In the genomic region with DNA sequence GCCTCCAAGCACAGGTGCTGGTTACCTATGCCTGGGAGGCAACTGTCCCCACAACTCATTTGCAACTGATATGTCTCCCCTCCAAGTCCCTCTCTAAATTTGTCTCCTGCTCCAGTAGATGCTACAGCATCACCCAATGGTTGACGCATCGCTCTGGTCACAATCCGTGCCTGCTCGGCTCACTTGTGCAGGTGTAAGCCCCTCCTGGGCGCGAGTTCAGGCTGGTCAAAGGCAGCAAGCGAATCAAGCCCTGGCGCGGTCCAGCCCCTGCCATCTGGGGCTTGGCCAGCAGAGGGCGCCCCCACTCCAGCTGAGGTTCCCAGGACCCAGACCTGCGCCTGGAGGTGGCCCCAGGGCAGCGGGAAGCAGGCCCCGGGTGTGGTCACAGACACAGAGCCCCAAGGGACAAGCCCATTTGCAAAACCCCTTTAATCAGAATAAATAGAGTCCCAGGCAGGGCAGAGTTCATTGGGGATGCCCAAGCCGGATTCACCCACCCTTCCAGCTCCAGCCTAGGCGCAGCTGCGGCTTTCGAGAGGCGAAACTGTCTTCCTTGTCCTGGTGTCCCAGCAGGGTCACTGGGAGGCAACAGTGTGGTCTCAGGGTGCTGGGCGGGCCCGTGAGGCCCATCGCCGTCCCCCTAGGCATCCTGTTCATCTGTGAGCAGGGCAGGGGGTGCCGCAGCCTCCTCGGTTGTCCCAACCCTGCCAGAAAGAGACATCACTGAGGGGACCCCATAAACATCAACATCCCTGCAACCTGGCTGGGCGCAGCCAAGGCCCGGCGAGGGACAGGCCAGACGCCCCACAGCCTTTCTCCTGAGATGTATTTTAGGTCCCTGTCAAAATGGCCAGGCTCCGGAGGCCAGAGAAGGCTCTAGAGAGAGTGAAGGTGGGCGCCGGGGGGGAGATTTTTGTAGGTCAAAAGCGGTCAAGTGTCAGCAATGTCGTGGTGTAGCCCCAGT, we compare ENCODE assay signal across 8 cellular contexts. TPM values are rescaled to one million over a fixed set of nuclear protein-coding genes. Genes with fewer than 3 reads are reported as not detected.
DNase-seq lines count a peak whose midpoint lies in the region; ATAC-seq, FAIRE-seq and TF ChIP-seq lines count a peak whose summit lies in the region.

No MANE protein-coding gene starts in this region.

- POLR2A ChIA-PET in MCF 10A (lab: Yijun Ruan, JAX): interaction anchor here (1.6 kb wide), 1 partner anchor 64 kb away, joined by 5 read pairs; no protein-coding TSS in a partner anchor

- H3K27me3 Mint-ChIP-seq in MCF 10A (ENCODE audit: insufficient read depth, unreplicated experiment): peaks cover 11% of the 10 kb centered on the region

- H3K27ac Mint-ChIP-seq in MCF 10A (ENCODE audit: low read depth, unreplicated experiment): no peak overlapping the region

- H3K9me1 ChIP-seq in keratinocyte (ENCODE audit: control insufficient read depth, extremely low read depth, insufficient read depth, low read length): no peaks in the 10 kb centered on the region

- CTCF ChIA-PET in MCF 10A (lab: Yijun Ruan, JAX): interaction anchor here (0.6 to 2.5 kb wide), 14 partner anchors 10 to 515 kb away, joined by 3 to 20 read pairs (median 4); a partner anchor contains a TSS

- peaks cover 0 to 15% of the 10 kb centered on the region in 2 experiments for H3K36me3 ChIP-seq in keratinocyte (ENCODE audit: control insufficient read depth in 2 of 2, extremely low read depth in 1 of 2, insufficient read depth in 2 of 2, low read length in 2 of 2)

- no TSS peak for BruUV-seq in MCF 10A (replicated peaks; lab: Mats Ljungman, UMichigan)

- H3K79me2 ChIP-seq in keratinocyte (ENCODE audit: control insufficient read depth, insufficient read depth, low read length): no peaks in the 10 kb centered on the region

- peak overlapping the region; percentile 87 for H3K27ac ChIP-seq in VCaP
- no peak overlapping the region for H3K27ac ChIP-seq in keratinocyte (ENCODE audit: control insufficient read depth, insufficient read depth, low read length)

- no peak overlapping the region for H3K9ac ChIP-seq in keratinocyte (ENCODE audit: control insufficient read depth, extremely low read depth, insufficient read depth, low read length)

- no peak for FAIRE-seq in keratinocyte (lab: Jason Lieb, UNC)

- no peak overlapping the region for H2AFZ ChIP-seq in keratinocyte (ENCODE audit: control insufficient read depth, low read length)

- TF ChIP-seq CTCF in GM13977 (IDR thresholded peaks at IDR 0.05; ENCODE audit: extremely low read depth, insufficient read depth, missing control alignments) (peak; percentile 97), VCaP (conservative IDR thresholded peaks at IDR 0.05) (peak; percentile 99), MCF 10A (IDR thresholded peaks at IDR 0.05; ENCODE audit: unreplicated experiment) (peak; percentile 99), keratinocyte (optimal IDR thresholded peaks at IDR 0.05 in 1 of 3, IDR thresholded peaks at IDR 0.05 in 1 of 3, conservative IDR thresholded peaks at IDR 0.05 in 1 of 3; ENCODE audit: extremely low read depth in 1 of 3, insufficient read depth in 2 of 3, low read length in 3 of 3) (peak; percentile 92 to 98 (median 97))

- peaks cover 5% of the 10 kb centered on the region for H3K4me1 Mint-ChIP-seq in MCF 10A (ENCODE audit: insufficient read depth, unreplicated experiment)

- no peak overlapping the region for H3K4me3 ChIP-seq in keratinocyte (ENCODE audit: control insufficient read depth in 2 of 3, extremely low read depth in 1 of 3, insufficient read depth in 2 of 3, low read depth in 1 of 3, low read length in 3 of 3)

- no peak overlapping the region for H3K4me3 Mint-ChIP-seq in MCF 10A (ENCODE audit: unreplicated experiment)

- intact Hi-C loops in MCF 10A (cut with micrococcal nuclease): loop anchor here (1.0 kb wide), 2 partner anchors 64 to 139 kb away; no protein-coding TSS in a partner anchor

- in situ Hi-C loops in GM13977 (cut with MboI; ENCODE audit: low pct_unique_long_range_greater_than_20kb, low sequenced_read_pairs, unreplicated experiment): no loop called here

- no peaks in the 10 kb centered on the region for H3K9me3 Mint-ChIP-seq in MCF 10A (ENCODE audit: unreplicated experiment)

- H3K36me3 Mint-ChIP-seq in MCF 10A (ENCODE audit: insufficient read depth, unreplicated experiment): no peaks in the 10 kb centered on the region

- ATAC-seq in HG02588 (IDR thresholded peaks at IDR 0.05; ENCODE audit: unreplicated experiment): no peak

- no peaks in the 10 kb centered on the region for H3K9me3 ChIP-seq in keratinocyte (ENCODE audit: control insufficient read depth, low read depth, low read length)

- H3K4me2 ChIP-seq in keratinocyte (ENCODE audit: control insufficient read depth, extremely low read depth, insufficient read depth, low read depth, low read length): no peak overlapping the region

- H3K4me1 ChIP-seq in keratinocyte (ENCODE audit: control insufficient read depth, extremely low read depth, insufficient read depth, low read length): no peaks in the 10 kb centered on the region

- H3K27me3 ChIP-seq in keratinocyte (ENCODE audit: control insufficient read depth, extremely low read depth, insufficient read depth, low read length): peaks cover 2% of the 10 kb centered on the region

- dilution Hi-C loops in keratinocyte (cut with MboI; ENCODE audit: extremely low pct_ligation_motif_present, low sequenced_read_pairs): no loop called here

- DNase-seq in AG08396 (ENCODE audit: low spot score) (peak; percentile 93), GM13977 (ENCODE audit: low spot score) (peak; percentile 90), NCI-H128 (lab: John Stamatoyannopoulos, UW; ENCODE audit: unreplicated experiment) (peak; percentile 40), MCF 10A (ENCODE audit: unreplicated experiment) (peak; percentile 65), keratinocyte (ENCODE audit: low read depth, low spot score) (no peak)
- peak; percentile 87 to 88 for DNase-seq in stimulated activated CD4-positive, alpha-beta T cell treated with anti-CD3 and anti-CD28 coated beads, Interleukin-2, amount 100 ng/mL, for 24 hours

- peaks cover 3% of the 10 kb centered on the region for H4K20me1 ChIP-seq in keratinocyte (ENCODE audit: control insufficient read depth, extremely low read depth, insufficient read depth, low read length)

RNA-seq across cellular contexts. Expression of a gene that starts 15.8 kb away (rescaled TPM):
- 3.1 and 7.3 TPM in 2 replicates for total RNA-seq in MCF 10A (2022)
- 20.1 to 50.0 TPM (median 20.4 TPM) in 3 replicates for polyA plus RNA-seq in keratinocyte
- polyA plus RNA-seq in keratinocyte (2011; ENCODE audit: low read depth): 17.5 TPM
- polyA plus RNA-seq in keratinocyte (2011; cell fraction: cytosol; rRNA removed): 11.0 and 25.5 TPM in 2 replicates
- 73.2 and 118 TPM in 2 replicates for polyA plus RNA-seq in keratinocyte (2011; cell fraction: nucleus; rRNA removed)
- polyA plus RNA-seq in keratinocyte (2012; ENCODE audit: low replicate concordance): 36.3 and 44.3 TPM in 2 replicates
- polyA minus RNA-seq in keratinocyte: 19.6 to 37.4 TPM (median 34.6 TPM) in 3 replicates
- 53.3 TPM for polyA minus RNA-seq in keratinocyte (2011; cell fraction: cytosol; rRNA and poly(A)+ RNA removed)
- polyA minus RNA-seq in keratinocyte (2011; cell fraction: nucleus; rRNA and poly(A)+ RNA removed): 65.0 and 76.0 TPM in 2 replicates

RNA-seq across cellular contexts. Expression of a gene that starts 17.8 kb away (rescaled TPM):
- total RNA-seq in MCF 10A (2022): not detected in 2 replicates
- 0.14 to 0.41 TPM (median 0.40 TPM) in 3 replicates for polyA plus RNA-seq in keratinocyte
- polyA plus RNA-seq in keratinocyte (2011; ENCODE audit: low read depth): 0.11 TPM
- polyA plus RNA-seq in keratinocyte (2011; cell fraction: cytosol; rRNA removed): 0.11 and 0.21 TPM in 2 replicates
- 0.93 and 2.6 TPM in 2 replicates for polyA plus RNA-seq in keratinocyte (2011; cell fraction: nucleus; rRNA removed)
- 0.11 and 0.71 TPM in 2 replicates for polyA plus RNA-seq in keratinocyte (2012; ENCODE audit: low replicate concordance)
- 0.13 to 0.16 TPM in 2 of 3 replicates, not detected in the other for polyA minus RNA-seq in keratinocyte
- polyA minus RNA-seq in keratinocyte (2011; cell fraction: cytosol; rRNA and poly(A)+ RNA removed): not detected
- 0.31 and 0.95 TPM in 2 replicates for polyA minus RNA-seq in keratinocyte (2011; cell fraction: nucleus; rRNA and poly(A)+ RNA removed)

RNA-seq across cellular contexts. Expression of a gene that starts 33.4 kb away (rescaled TPM):
- total RNA-seq in MCF 10A (2022): not detected in 2 replicates
- polyA plus RNA-seq in keratinocyte: 0.42 to 0.85 TPM (median 0.49 TPM) in 3 replicates
- polyA plus RNA-seq in keratinocyte (2011; ENCODE audit: low read depth): 1.5 TPM
- polyA plus RNA-seq in keratinocyte (2011; cell fraction: cytosol; rRNA removed): 0.18 and 0.48 TPM in 2 replicates
- polyA plus RNA-seq in keratinocyte (2011; cell fraction: nucleus; rRNA removed): 1.1 and 2.3 TPM in 2 replicates
- polyA plus RNA-seq in keratinocyte (2012; ENCODE audit: low replicate concordance): 0.57 and 0.72 TPM in 2 replicates
- polyA minus RNA-seq in keratinocyte: 0.22 to 3.1 TPM in 2 of 3 replicates, not detected in the other
- polyA minus RNA-seq in keratinocyte (2011; cell fraction: cytosol; rRNA and poly(A)+ RNA removed): not detected
- polyA minus RNA-seq in keratinocyte (2011; cell fraction: nucleus; rRNA and poly(A)+ RNA removed): 1.5 and 2.9 TPM in 2 replicates

RNA-seq across cellular contexts. Expression of a gene that starts 55.6 kb away (rescaled TPM):
- 52.2 and 54.2 TPM in 2 replicates for total RNA-seq in MCF 10A (2022)
- polyA plus RNA-seq in keratinocyte: 98.8 to 298 TPM (median 103 TPM) in 3 replicates
- 18.9 TPM for polyA plus RNA-seq in keratinocyte (2011; ENCODE audit: low read depth)
- 152 and 214 TPM in 2 replicates for polyA plus RNA-seq in keratinocyte (2011; cell fraction: cytosol; rRNA removed)
- 196 and 308 TPM in 2 replicates for polyA plus RNA-seq in keratinocyte (2011; cell fraction: nucleus; rRNA removed)
- polyA plus RNA-seq in keratinocyte (2012; ENCODE audit: low replicate concordance): 92.0 and 197 TPM in 2 replicates
- 149 to 420 TPM (median 226 TPM) in 3 replicates for polyA minus RNA-seq in keratinocyte
- polyA minus RNA-seq in keratinocyte (2011; cell fraction: cytosol; rRNA and poly(A)+ RNA removed): 340 TPM
- 94.0 and 134 TPM in 2 replicates for polyA minus RNA-seq in keratinocyte (2011; cell fraction: nucleus; rRNA and poly(A)+ RNA removed)
